20 cellular contexts compared by ENCODE assay signal in genomic region chr10:77168161-77168560, GRCh38.
A peak's percentile ranks its signal among the peaks of the same experiment; 100 is the strongest.
DNase-seq lines count a peak whose midpoint lies in the region; ATAC-seq, FAIRE-seq and TF ChIP-seq lines count a peak whose summit lies in the region.
"Had no signal": no experiment of that assay in that cellular context is flagged by ENCODE, and none has a peak within 500 bp of the region (broad histone marks: within the 10 kb centered on the region; RNA-seq: fewer than 3 reads in every experiment).

No MANE protein-coding gene starts in this region.

- TF ChIP-seq CTCF in bronchial epithelial cell (IDR thresholded peaks at IDR 0.05; ENCODE audit: insufficient read depth, low read length, severe bottlenecking) (no peak), mucosa of descending colon (IDR thresholded peaks at IDR 0.05) (no peak)

- H3K27me3 ChIP-seq in bronchial epithelial cell (ENCODE audit: control insufficient read depth, insufficient read depth, low read length), result no peaks in the 10 kb centered on the region
- H3K27me3 ChIP-seq: MG63 had no signal

- H3K9me3 ChIP-seq in mucosa of descending colon, result no peaks in the 10 kb centered on the region
- H3K9me3 ChIP-seq: HAP-1, MG63 had no signal

- peak; percentile 43 for DNase-seq in DMS53 treated with DMSO at 0.1 percent for 48 hours (lab: John Stamatoyannopoulos, UW; ENCODE audit: unreplicated experiment)
- peak; percentile 70 for DNase-seq in NCI-H69 (lab: John Stamatoyannopoulos, UW)
- peak; percentile 80 for DNase-seq in bronchial epithelial cell (ENCODE audit: low read depth)
- DNase-seq in mucosa of descending colon, result no peak
- no peak for DNase-seq in DMS79 treated with DMSO at 0.1 percent for 48 hours (lab: John Stamatoyannopoulos, UW)
- no peak for DNase-seq in activated naive CD4-positive, alpha-beta T cell treated with anti-CD3 and anti-CD28 coated beads, Interleukin-2, amount 50 U/mL, for 16 hours
- DNase-seq: EL, GM23248, Karpas-422, MG63, NCI-H1092, NCI-H1694 treated with DMSO at 0.1 percent for 48 hours, NCI-H2107, NCI-H510A, SHP77, T-cell had no signal

- H3K4me3 ChIP-seq in bronchial epithelial cell (ENCODE audit: low read depth, low read length) (no peak overlapping the region), mucosa of descending colon (no peak overlapping the region)
- H3K4me3 ChIP-seq: GM12878, GM23248, HAP-1, MG63, SK-N-MC had no signal

- no peaks in the 10 kb centered on the region for H3K36me3 ChIP-seq in bronchial epithelial cell (ENCODE audit: control insufficient read depth, insufficient read depth, low read length)
- H3K36me3 ChIP-seq in mucosa of descending colon (ENCODE audit: low read depth), result no peaks in the 10 kb centered on the region
- H3K36me3 ChIP-seq: HAP-1 had no signal

- FAIRE-seq in bronchial epithelial cell (lab: Jason Lieb, UNC), result no peak

- peak; percentile 82 for ATAC-seq in mucosa of descending colon
- no peak for ATAC-seq in GM21360 (IDR thresholded peaks at IDR 0.05; ENCODE audit: unreplicated experiment)
- ATAC-seq: GM12878, T-cell had no signal

- intact Hi-C loops in mucosa of descending colon (cut with DNase I, micrococcal nuclease), result no loop called here

- H3K4me1 ChIP-seq in mucosa of descending colon (ENCODE audit: low read depth), result peaks cover 13% of the 10 kb centered on the region
- H3K4me1 ChIP-seq: HAP-1 had no signal

Comparison
In these comparisons a context has a peak if more than half of its experiments do, and no peak if none do; other contexts are left out.
1. DNase-seq: peak in DMS53 treated with DMSO at 0.1 percent for 48 hours (single experiment), NCI-H69 (single experiment) and bronchial epithelial cell (single experiment); none in mucosa of descending colon (0 of 3), DMS79 treated with DMSO at 0.1 percent for 48 hours (single experiment) and activated naive CD4-positive, alpha-beta T cell treated with anti-CD3 and anti-CD28 coated beads, Interleukin-2, amount 50 U/mL, for 16 hours (single experiment).